In the genomic region with DNA sequence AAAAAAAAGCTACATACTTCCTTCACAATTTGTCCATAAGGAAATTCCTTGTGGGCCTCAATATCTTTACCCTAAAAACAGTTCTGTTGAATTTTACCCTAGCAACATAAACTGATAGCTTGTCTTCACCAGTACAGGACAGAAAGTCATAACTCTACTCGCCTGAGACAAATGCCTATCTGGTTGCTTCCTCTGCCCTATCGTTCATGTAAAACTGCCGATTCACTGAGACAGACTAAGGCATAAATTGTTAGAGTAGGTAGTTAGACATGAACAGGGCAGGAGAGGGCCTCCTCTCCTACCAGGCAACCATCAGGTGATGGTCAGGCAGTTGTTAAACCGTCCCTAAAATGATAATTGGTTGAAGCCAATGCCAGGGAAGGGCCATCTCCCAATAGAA, we compare ENCODE assay signal across 15 cellular contexts. TPM values are rescaled to one million over a fixed set of nuclear protein-coding genes. Genes with fewer than 3 reads are reported as not detected.
DNase-seq lines count a peak whose midpoint lies in the region; ATAC-seq and TF ChIP-seq lines count a peak whose summit lies in the region.
"Had no signal": no experiment of that assay in that cellular context is flagged by ENCODE, and none has a peak within 500 bp of the region (broad histone marks: within the 10 kb centered on the region; RNA-seq: fewer than 3 reads in every experiment).

No MANE protein-coding gene starts in this region.

- no peaks in the 10 kb centered on the region for H3K27me3 Mint-ChIP-seq in WTC11 (ENCODE audit: low read depth)

- 0 out of 2 replicates have a peak overlapping the region, but pooled peaks have one; percentile 50 for H3K27ac Mint-ChIP-seq in WTC11
- H3K27ac Mint-ChIP-seq: activated CD4-positive, alpha-beta T cell treated with anti-CD3 and anti-CD28 coated beads, Interleukin-2, amount 10 ng/mL, durations not matched to agents 24 days and 14 days; CD4-positive, alpha-beta memory T cell had no signal

- H3K36me3 Mint-ChIP-seq in WTC11: peaks cover 8% of the 10 kb centered on the region

- ATAC-seq in WTC11 (no peak), thoracic aorta (ENCODE audit: insufficient number of reproducible peaks, low FRiP score, low read depth) (no peak), HG03565 (IDR thresholded peaks at IDR 0.05; ENCODE audit: unreplicated experiment) (no peak), GM18907 (IDR thresholded peaks at IDR 0.05; ENCODE audit: unreplicated experiment) (no peak)

- TF ChIP-seq CTCF in WTC11 (IDR thresholded peaks at IDR 0.05) (no peak), thoracic aorta (IDR thresholded peaks at IDR 0.05) (no peak), GM13976 (IDR thresholded peaks at IDR 0.05; ENCODE audit: borderline replicate concordance, control extremely low read depth, extremely low read depth, insufficient read depth, missing control alignments) (no peak)

- peaks cover 55% of the 10 kb centered on the region for H3K4me1 Mint-ChIP-seq in WTC11

- no peaks in the 10 kb centered on the region for H3K9me3 ChIP-seq in thoracic aorta
- H3K9me3 ChIP-seq: gastroesophageal sphincter had no signal

- POLR2A ChIA-PET in WTC11 (lab: Charles Lee): no interaction called here

- H3K27me3 ChIP-seq in thoracic aorta (replicated peaks; ENCODE audit: insufficient read depth): no peaks in the 10 kb centered on the region
- H3K27me3 ChIP-seq: dorsolateral prefrontal cortex, gastroesophageal sphincter had no signal

- DNase-seq in HK-2 (ENCODE audit: unreplicated experiment) (peak; percentile 18), WTC11 (ENCODE audit: low spot score) (no peak), kidney tubule cell (ENCODE audit: low spot score) (peak; percentile 38), thoracic aorta (ENCODE audit: low spot score) (no peak), GM13976 (ENCODE audit: low spot score) (no peak)
- DNase-seq: activated CD4-positive, alpha-beta T cell treated with anti-CD3 and anti-CD28 coated beads, Interleukin-2, amount 10 ng/mL, durations not matched to agents 24 days and 14 days; CD4-positive, alpha-beta memory T cell; dorsolateral prefrontal cortex; NCI-H2081; NCI-H69; stimulated activated CD4-positive, alpha-beta T cell treated with anti-CD3 and anti-CD28 coated beads, Interleukin-2, amount 100 ng/mL, for 24 hours had no signal

- H3K4me3 Mint-ChIP-seq in WTC11: no peak overlapping the region
- H3K4me3 Mint-ChIP-seq: activated CD4-positive, alpha-beta T cell treated with anti-CD3 and anti-CD28 coated beads, Interleukin-2, amount 10 ng/mL, durations not matched to agents 24 days and 14 days; CD4-positive, alpha-beta memory T cell had no signal

- H3K4me1 ChIP-seq in thoracic aorta (ENCODE audit: control insufficient read depth in 1 of 2, low read depth in 2 of 2): peaks cover 20 to 37% of the 10 kb centered on the region in 2 donors

- in situ Hi-C loops in GM13976 (cut with MboI; ENCODE audit: low sequenced_read_pairs, unreplicated experiment): no loop called here

- peaks cover 17% of the 10 kb centered on the region for H3K9me3 Mint-ChIP-seq in WTC11
- H3K9me3 Mint-ChIP-seq: activated CD4-positive, alpha-beta T cell treated with anti-CD3 and anti-CD28 coated beads, Interleukin-2, amount 10 ng/mL, durations not matched to agents 24 days and 14 days had no signal

- H3K4me3 ChIP-seq in thoracic aorta: no peak overlapping the region
- H3K4me3 ChIP-seq: gastroesophageal sphincter had no signal

- no peaks in the 10 kb centered on the region for H3K36me3 ChIP-seq in thoracic aorta
- H3K36me3 ChIP-seq: gastroesophageal sphincter had no signal

- CTCF ChIA-PET in WTC11 (lab: Charles Lee): interaction anchor here (0.6 to 1.8 kb wide), 4 partner anchors 17 to 72 kb away, joined by 3 to 8 read pairs (median 3); no protein-coding TSS in a partner anchor

- H3K27ac ChIP-seq in thoracic aorta: peak overlapping the region; percentile 81 to 86

TF ChIP-seq in WTC11, 78 proteins besides CTCF, POLR2A, EP300 and RAD21 (continues in another document):
- TF ChIP-seq GTF2I (CRISPR knock-in tag; conservative IDR thresholded peaks at IDR 0.05): no peak
- TF ChIP-seq, protein P1, sequence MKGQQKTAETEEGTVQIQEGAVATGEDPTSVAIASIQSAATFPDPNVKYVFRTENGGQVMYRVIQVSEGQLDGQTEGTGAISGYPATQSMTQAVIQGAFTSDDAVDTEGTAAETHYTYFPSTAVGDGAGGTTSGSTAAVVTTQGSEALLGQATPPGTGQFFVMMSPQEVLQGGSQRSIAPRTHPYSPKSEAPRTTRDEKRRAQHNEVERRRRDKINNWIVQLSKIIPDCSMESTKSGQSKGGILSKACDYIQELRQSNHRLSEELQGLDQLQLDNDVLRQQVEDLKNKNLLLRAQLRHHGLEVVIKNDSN (CRISPR knock-in tag; IDR thresholded peaks at IDR 0.05): no peak
- no peak for TF ChIP-seq ZNF219 (CRISPR knock-in tag; IDR thresholded peaks at IDR 0.05; ENCODE audit: borderline replicate concordance)
- no peak for TF ChIP-seq ZNF138 (CRISPR knock-in tag; conservative IDR thresholded peaks at IDR 0.05)
- no peak for TF ChIP-seq IRF2 (CRISPR knock-in tag; IDR thresholded peaks at IDR 0.05; ENCODE audit: borderline replicate concordance, low read depth)
- TF ChIP-seq, protein P2, sequence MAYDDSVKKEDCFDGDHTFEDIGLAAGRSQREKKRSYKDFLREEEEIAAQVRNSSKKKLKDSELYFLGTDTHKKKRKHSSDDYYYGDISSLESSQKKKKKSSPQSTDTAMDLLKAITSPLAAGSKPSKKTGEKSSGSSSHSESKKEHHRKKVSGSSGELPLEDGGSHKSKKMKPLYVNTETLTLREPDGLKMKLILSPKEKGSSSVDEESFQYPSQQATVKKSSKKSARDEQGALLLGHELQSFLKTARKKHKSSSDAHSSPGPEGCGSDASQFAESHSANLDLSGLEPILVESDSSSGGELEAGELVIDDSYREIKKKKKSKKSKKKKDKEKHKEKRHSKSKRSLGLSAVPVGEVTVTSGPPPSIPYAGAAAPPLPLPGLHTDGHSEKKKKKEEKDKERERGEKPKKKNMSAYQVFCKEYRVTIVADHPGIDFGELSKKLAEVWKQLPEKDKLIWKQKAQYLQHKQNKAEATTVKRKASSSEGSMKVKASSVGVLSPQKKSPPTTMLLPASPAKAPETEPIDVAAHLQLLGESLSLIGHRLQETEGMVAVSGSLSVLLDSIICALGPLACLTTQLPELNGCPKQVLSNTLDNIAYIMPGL (CRISPR knock-in tag; IDR thresholded peaks at IDR 0.05): no peak
- TF ChIP-seq, protein P3, sequence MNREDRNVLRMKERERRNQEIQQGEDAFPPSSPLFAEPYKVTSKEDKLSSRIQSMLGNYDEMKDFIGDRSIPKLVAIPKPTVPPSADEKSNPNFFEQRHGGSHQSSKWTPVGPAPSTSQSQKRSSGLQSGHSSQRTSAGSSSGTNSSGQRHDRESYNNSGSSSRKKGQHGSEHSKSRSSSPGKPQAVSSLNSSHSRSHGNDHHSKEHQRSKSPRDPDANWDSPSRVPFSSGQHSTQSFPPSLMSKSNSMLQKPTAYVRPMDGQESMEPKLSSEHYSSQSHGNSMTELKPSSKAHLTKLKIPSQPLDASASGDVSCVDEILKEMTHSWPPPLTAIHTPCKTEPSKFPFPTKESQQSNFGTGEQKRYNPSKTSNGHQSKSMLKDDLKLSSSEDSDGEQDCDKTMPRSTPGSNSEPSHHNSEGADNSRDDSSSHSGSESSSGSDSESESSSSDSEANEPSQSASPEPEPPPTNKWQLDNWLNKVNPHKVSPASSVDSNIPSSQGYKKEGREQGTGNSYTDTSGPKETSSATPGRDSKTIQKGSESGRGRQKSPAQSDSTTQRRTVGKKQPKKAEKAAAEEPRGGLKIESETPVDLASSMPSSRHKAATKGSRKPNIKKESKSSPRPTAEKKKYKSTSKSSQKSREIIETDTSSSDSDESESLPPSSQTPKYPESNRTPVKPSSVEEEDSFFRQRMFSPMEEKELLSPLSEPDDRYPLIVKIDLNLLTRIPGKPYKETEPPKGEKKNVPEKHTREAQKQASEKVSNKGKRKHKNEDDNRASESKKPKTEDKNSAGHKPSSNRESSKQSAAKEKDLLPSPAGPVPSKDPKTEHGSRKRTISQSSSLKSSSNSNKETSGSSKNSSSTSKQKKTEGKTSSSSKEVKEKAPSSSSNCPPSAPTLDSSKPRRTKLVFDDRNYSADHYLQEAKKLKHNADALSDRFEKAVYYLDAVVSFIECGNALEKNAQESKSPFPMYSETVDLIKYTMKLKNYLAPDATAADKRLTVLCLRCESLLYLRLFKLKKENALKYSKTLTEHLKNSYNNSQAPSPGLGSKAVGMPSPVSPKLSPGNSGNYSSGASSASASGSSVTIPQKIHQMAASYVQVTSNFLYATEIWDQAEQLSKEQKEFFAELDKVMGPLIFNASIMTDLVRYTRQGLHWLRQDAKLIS (CRISPR knock-in tag; IDR thresholded peaks at IDR 0.05; ENCODE audit: borderline replicate concordance): no peak
- TF ChIP-seq SOX15 (CRISPR knock-in tag; IDR thresholded peaks at IDR 0.05): no peak
- no peak for TF ChIP-seq FOXK1 (CRISPR knock-in tag; IDR thresholded peaks at IDR 0.05)

RNA-seq across cellular contexts. Expression of a gene that starts 25.0 kb away (rescaled TPM):
- total RNA-seq in WTC11 (2021): 0.14 to 0.42 TPM (median 0.39 TPM) in 3 replicates
- 10 to 100 TPM in 1 of 2 donors, 1 to 10 TPM in 1; 9.6 to 22.7 TPM for total RNA-seq in thoracic aorta

RNA-seq across cellular contexts. Expression of a gene that starts 25.1 kb away (rescaled TPM):
- total RNA-seq in WTC11 (2021) (not detected in 3 replicates), thoracic aorta (not detected)
- total RNA-seq: activated CD4-positive, alpha-beta T cell treated with anti-CD3 and anti-CD28 coated beads, Interleukin-2, amount 10 ng/mL, durations not matched to agents 24 days and 14 days; CD4-positive, alpha-beta memory T cell; gastroesophageal sphincter; T-helper 2 cell treated with Interferon-gamma antibody and Interleukin-4, amounts not matched to agents 100 ng/mL and 5 ng/mL, for 36 hours had no signal

RNA-seq across cellular contexts. Expression of a gene that starts 39.6 kb away (rescaled TPM):
- 1.5 to 2.0 TPM (median 1.5 TPM) in 3 replicates for total RNA-seq in WTC11 (2021)
- 10 to 100 TPM in 1 of 2 donors, 1 to 10 TPM in 1; 9.0 to 44.3 TPM for total RNA-seq in thoracic aorta

RNA-seq across cellular contexts. Expression of a gene that starts 51.0 kb away (rescaled TPM):
- total RNA-seq in WTC11 (2021): 0.07 to 0.15 TPM (median 0.14 TPM) in 3 replicates
- total RNA-seq in thoracic aorta: 10 to 100 TPM in 1 of 2 donors, 1 to 10 TPM in 1; 5.9 to 17.1 TPM

Comparison
In these comparisons a context has a peak if more than half of its experiments do, and no peak if none do; other contexts are left out.
1. DNase-seq: peak in HK-2 (single experiment) and kidney tubule cell (single experiment); none in WTC11 (single experiment), thoracic aorta (single experiment) and GM13976 (single experiment).